In the genomic region with DNA sequence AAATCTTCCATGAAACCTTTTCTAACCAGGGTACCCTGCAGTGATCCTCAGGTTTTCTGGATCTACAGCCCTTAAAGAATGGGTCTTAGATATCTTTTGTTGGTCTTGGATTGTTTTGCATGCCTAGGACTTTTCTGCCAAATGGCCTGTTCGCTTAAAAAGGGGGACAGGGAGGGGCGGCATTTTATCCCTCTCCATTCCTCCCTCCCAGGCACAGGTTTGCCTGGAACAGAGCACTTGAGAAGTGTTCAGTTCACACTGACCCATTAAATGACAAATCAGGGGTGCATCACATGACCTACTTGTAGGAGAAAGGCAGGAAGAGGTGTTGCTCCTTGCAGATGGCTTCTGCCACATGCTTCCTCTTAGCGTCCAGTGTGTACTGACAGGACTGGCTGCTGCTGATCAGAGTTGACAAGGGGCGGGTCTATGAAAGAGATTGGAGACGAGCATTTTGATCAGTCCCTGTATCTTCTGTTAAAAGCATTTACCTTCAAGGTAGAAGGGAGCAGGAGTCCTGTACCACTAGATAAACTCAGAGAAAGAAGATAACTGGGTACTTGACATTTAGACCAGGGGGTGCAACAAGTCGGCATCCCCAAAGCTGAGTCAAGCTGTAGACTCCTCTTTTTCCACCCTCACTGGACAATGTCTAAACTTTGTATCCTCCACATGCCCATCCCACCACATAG, we compare ENCODE assay signal across 1 cellular context.
TF ChIP-seq lines count a peak whose summit lies in the region.

No MANE protein-coding gene starts in this region.

TF ChIP-seq in HepG2, 621 proteins besides CTCF, POLR2A, EP300 and RAD21 (continued from another document and continues in another):
- TF ChIP-seq ZFY (CRISPR knock-in tag; IDR thresholded peaks at IDR 0.05), result no peak; the same call in 1 of the 2 replicates
- no peak for TF ChIP-seq ZFP36L1 (CRISPR knock-in tag; IDR thresholded peaks at IDR 0.05)
- TF ChIP-seq SATB2 (CRISPR knock-in tag; IDR thresholded peaks at IDR 0.05), result no peak
- TF ChIP-seq, protein P1, sequence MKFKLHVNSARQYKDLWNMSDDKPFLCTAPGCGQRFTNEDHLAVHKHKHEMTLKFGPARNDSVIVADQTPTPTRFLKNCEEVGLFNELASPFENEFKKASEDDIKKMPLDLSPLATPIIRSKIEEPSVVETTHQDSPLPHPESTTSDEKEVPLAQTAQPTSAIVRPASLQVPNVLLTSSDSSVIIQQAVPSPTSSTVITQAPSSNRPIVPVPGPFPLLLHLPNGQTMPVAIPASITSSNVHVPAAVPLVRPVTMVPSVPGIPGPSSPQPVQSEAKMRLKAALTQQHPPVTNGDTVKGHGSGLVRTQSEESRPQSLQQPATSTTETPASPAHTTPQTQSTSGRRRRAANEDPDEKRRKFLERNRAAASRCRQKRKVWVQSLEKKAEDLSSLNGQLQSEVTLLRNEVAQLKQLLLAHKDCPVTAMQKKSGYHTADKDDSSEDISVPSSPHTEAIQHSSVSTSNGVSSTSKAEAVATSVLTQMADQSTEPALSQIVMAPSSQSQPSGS (CRISPR knock-in tag; IDR thresholded peaks at IDR 0.05), result no peak
- peak; percentile 30 for TF ChIP-seq PHF5A (CRISPR knock-in tag; IDR thresholded peaks at IDR 0.05; ENCODE audit: low read depth, unreplicated experiment)
- no peak for TF ChIP-seq BRCA1 (CRISPR knock-in tag; IDR thresholded peaks at IDR 0.05)
- no peak for TF ChIP-seq THAP11 (CRISPR knock-in tag; IDR thresholded peaks at IDR 0.05)
- TF ChIP-seq HDAC2 (CRISPR knock-in tag; IDR thresholded peaks at IDR 0.05), result no peak
- TF ChIP-seq, protein P2, sequence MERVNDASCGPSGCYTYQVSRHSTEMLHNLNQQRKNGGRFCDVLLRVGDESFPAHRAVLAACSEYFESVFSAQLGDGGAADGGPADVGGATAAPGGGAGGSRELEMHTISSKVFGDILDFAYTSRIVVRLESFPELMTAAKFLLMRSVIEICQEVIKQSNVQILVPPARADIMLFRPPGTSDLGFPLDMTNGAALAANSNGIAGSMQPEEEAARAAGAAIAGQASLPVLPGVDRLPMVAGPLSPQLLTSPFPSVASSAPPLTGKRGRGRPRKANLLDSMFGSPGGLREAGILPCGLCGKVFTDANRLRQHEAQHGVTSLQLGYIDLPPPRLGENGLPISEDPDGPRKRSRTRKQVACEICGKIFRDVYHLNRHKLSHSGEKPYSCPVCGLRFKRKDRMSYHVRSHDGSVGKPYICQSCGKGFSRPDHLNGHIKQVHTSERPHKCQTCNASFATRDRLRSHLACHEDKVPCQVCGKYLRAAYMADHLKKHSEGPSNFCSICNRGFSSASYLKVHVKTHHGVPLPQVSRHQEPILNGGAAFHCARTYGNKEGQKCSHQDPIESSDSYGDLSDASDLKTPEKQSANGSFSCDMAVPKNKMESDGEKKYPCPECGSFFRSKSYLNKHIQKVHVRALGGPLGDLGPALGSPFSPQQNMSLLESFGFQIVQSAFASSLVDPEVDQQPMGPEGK (CRISPR knock-in tag; IDR thresholded peaks at IDR 0.05), result no peak
- TF ChIP-seq ZNF430 (CRISPR knock-in tag; IDR thresholded peaks at IDR 0.05), result 0 out of 2 replicates have a peak, but pooled peaks have one; percentile 40
- TF ChIP-seq IKZF4 (CRISPR knock-in tag; IDR thresholded peaks at IDR 0.05; ENCODE audit: borderline replicate concordance, low read depth, not compliant biosample characterization), result no peak
- TF ChIP-seq RAD51 (IDR thresholded peaks at IDR 0.05; ENCODE audit: borderline replicate concordance), result no peak
- TF ChIP-seq, protein P3, sequence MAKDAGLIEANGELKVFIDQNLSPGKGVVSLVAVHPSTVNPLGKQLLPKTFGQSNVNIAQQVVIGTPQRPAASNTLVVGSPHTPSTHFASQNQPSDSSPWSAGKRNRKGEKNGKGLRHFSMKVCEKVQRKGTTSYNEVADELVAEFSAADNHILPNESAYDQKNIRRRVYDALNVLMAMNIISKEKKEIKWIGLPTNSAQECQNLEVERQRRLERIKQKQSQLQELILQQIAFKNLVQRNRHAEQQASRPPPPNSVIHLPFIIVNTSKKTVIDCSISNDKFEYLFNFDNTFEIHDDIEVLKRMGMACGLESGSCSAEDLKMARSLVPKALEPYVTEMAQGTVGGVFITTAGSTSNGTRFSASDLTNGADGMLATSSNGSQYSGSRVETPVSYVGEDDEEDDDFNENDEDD (CRISPR knock-in tag; IDR thresholded peaks at IDR 0.05; ENCODE audit: borderline replicate concordance), result no peak
- TF ChIP-seq, protein P4, sequence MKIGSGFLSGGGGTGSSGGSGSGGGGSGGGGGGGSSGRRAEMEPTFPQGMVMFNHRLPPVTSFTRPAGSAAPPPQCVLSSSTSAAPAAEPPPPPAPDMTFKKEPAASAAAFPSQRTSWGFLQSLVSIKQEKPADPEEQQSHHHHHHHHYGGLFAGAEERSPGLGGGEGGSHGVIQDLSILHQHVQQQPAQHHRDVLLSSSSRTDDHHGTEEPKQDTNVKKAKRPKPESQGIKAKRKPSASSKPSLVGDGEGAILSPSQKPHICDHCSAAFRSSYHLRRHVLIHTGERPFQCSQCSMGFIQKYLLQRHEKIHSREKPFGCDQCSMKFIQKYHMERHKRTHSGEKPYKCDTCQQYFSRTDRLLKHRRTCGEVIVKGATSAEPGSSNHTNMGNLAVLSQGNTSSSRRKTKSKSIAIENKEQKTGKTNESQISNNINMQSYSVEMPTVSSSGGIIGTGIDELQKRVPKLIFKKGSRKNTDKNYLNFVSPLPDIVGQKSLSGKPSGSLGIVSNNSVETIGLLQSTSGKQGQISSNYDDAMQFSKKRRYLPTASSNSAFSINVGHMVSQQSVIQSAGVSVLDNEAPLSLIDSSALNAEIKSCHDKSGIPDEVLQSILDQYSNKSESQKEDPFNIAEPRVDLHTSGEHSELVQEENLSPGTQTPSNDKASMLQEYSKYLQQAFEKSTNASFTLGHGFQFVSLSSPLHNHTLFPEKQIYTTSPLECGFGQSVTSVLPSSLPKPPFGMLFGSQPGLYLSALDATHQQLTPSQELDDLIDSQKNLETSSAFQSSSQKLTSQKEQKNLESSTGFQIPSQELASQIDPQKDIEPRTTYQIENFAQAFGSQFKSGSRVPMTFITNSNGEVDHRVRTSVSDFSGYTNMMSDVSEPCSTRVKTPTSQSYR (CRISPR knock-in tag; IDR thresholded peaks at IDR 0.05; ENCODE audit: borderline replicate concordance), result no peak
- TF ChIP-seq, protein P5, sequence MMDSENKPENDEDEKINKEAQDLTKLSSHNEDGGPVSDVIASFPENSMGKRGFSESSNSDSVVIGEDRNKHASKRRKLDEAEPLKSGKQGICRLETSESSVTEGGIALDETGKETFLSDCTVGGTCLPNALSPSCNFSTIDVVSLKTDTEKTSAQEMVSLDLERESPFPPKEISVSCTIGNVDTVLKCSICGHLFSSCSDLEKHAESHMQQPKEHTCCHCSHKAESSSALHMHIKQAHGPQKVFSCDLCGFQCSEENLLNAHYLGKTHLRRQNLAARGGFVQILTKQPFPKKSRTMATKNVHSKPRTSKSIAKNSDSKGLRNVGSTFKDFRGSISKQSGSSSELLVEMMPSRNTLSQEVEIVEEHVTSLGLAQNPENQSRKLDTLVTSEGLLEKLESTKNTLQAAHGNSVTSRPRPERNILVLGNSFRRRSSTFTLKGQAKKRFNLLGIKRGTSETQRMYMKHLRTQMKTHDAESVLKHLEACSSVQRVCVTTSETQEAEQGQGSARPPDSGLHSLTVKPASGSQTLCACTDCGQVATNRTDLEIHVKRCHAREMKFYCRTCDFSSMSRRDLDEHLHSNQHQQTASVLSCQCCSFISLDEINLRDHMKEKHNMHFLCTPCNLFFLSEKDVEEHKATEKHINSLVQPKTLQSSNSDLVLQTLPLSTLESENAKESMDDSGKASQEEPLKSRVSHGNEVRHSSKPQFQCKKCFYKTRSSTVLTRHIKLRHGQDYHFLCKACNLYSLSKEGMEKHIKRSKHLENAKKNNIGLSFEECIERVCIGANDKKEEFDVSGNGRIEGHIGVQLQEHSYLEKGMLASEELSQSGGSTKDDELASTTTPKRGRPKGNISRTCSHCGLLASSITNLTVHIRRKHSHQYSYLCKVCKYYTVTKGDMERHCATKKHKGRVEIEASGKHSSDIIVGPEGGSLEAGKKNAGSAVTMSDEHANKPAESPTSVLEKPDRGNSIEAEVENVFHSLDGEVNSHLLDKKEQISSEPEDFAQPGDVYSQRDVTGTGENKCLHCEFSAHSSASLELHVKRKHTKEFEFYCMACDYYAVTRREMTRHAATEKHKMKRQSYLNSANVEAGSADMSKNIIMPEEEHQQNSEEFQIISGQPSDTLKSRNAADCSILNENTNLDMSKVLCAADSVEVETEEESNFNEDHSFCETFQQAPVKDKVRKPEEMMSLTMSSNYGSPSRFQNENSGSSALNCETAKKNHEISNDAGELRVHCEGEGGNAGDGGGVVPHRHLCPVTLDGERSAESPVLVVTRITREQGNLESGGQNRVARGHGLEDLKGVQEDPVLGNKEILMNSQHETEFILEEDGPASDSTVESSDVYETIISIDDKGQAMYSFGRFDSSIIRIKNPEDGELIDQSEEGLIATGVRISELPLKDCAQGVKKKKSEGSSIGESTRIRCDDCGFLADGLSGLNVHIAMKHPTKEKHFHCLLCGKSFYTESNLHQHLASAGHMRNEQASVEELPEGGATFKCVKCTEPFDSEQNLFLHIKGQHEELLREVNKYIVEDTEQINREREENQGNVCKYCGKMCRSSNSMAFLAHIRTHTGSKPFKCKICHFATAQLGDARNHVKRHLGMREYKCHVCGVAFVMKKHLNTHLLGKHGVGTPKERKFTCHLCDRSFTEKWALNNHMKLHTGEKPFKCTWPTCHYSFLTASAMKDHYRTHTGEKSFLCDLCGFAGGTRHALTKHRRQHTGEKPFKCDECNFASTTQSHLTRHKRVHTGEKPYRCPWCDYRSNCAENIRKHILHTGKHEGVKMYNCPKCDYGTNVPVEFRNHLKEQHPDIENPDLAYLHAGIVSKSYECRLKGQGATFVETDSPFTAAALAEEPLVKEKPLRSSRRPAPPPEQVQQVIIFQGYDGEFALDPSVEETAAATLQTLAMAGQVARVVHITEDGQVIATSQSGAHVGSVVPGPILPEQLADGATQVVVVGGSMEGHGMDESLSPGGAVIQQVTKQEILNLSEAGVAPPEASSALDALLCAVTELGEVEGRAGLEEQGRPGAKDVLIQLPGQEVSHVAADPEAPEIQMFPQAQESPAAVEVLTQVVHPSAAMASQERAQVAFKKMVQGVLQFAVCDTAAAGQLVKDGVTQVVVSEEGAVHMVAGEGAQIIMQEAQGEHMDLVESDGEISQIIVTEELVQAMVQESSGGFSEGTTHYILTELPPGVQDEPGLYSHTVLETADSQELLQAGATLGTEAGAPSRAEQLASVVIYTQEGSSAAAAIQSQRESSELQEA (CRISPR knock-in tag; IDR thresholded peaks at IDR 0.05; ENCODE audit: not compliant biosample characterization), result no peak
- TF ChIP-seq POLR2G (IDR thresholded peaks at IDR 0.05; ENCODE audit: low read depth, low read length), result peak; percentile 73; the same call in 1 of the 2 replicates
- TF ChIP-seq EHMT2 (IDR thresholded peaks at IDR 0.05; ENCODE audit: borderline replicate concordance, low read depth, low read length), result no peak
- TF ChIP-seq SIN3B (IDR thresholded peaks at IDR 0.05; ENCODE audit: low read length), result no peak
- no peak for TF ChIP-seq ZSCAN12 (CRISPR knock-in tag; IDR thresholded peaks at IDR 0.05)
- TF ChIP-seq, protein P6, sequence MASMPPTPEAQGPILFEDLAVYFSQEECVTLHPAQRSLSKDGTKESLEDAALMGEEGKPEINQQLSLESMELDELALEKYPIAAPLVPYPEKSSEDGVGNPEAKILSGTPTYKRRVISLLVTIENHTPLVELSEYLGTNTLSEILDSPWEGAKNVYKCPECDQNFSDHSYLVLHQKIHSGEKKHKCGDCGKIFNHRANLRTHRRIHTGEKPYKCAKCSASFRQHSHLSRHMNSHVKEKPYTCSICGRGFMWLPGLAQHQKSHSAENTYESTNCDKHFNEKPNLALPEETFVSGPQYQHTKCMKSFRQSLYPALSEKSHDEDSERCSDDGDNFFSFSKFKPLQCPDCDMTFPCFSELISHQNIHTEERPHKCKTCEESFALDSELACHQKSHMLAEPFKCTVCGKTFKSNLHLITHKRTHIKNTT (CRISPR knock-in tag; IDR thresholded peaks at IDR 0.05), result no peak
- no peak for TF ChIP-seq ZKSCAN5 (CRISPR knock-in tag; IDR thresholded peaks at IDR 0.05)
- peak; percentile 37 for TF ChIP-seq U2AF1 (optimal IDR thresholded peaks at IDR 0.05; ENCODE audit: low read depth, low read length)
- TF ChIP-seq, protein P7, sequence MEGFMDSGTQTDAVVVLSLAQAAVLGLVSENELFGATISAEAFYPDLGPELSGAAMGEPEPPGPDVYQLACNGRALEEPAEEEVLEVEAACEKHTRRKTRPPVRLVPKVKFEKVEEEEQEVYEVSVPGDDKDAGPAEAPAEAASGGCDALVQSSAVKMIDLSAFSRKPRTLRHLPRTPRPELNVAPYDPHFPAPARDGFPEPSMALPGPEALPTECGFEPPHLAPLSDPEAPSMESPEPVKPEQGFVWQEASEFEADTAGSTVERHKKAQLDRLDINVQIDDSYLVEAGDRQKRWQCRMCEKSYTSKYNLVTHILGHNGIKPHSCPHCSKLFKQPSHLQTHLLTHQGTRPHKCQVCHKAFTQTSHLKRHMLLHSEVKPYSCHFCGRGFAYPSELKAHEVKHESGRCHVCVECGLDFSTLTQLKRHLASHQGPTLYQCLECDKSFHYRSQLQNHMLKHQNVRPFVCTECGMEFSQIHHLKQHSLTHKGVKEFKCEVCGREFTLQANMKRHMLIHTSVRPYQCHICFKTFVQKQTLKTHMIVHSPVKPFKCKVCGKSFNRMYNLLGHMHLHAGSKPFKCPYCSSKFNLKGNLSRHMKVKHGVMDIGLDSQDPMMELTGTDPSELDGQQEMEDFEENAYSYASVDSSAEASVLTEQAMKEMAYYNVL (CRISPR knock-in tag; IDR thresholded peaks at IDR 0.05; ENCODE audit: borderline replicate concordance), result no peak
- TF ChIP-seq, protein P8, sequence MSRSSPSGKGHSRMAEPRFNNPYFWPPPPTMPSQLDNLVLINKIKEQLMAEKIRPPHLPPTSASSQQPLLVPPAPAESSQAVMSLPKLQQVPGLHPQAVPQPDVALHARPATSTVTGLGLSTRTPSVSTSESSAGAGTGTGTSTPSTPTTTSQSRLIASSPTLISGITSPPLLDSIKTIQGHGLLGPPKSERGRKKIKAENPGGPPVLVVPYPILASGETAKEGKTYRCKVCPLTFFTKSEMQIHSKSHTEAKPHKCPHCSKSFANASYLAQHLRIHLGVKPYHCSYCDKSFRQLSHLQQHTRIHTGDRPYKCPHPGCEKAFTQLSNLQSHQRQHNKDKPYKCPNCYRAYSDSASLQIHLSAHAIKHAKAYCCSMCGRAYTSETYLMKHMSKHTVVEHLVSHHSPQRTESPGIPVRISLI (CRISPR knock-in tag; IDR thresholded peaks at IDR 0.05; ENCODE audit: borderline replicate concordance), result no peak
- TF ChIP-seq MED13 (CRISPR knock-in tag; IDR thresholded peaks at IDR 0.05), result no peak
- no peak; the same call in 1 of the 2 replicates for TF ChIP-seq TARDBP (CRISPR knock-in tag; IDR thresholded peaks at IDR 0.05)
- TF ChIP-seq POLR2AphosphoS5 (IDR thresholded peaks at IDR 0.05; ENCODE audit: low read depth, low read length), result peak; percentile 33
- TF ChIP-seq MAF1 (CRISPR knock-in tag; IDR thresholded peaks at IDR 0.05; ENCODE audit: borderline replicate concordance), result no peak
- no peak for TF ChIP-seq ZNF558 (CRISPR knock-in tag; IDR thresholded peaks at IDR 0.05; ENCODE audit: borderline replicate concordance)
- TF ChIP-seq ZNF572 (CRISPR knock-in tag; IDR thresholded peaks at IDR 0.05), result no peak
- TF ChIP-seq NR2F1 (CRISPR knock-in tag; IDR thresholded peaks at IDR 0.05), result 0 out of 4 replicates have a peak, but pooled peaks of 1 of the 2 experiments have one; percentile 13
- TF ChIP-seq, protein P9, sequence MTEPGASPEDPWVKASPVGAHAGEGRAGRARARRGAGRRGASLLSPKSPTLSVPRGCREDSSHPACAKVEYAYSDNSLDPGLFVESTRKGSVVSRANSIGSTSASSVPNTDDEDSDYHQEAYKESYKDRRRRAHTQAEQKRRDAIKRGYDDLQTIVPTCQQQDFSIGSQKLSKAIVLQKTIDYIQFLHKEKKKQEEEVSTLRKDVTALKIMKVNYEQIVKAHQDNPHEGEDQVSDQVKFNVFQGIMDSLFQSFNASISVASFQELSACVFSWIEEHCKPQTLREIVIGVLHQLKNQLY (CRISPR knock-in tag; IDR thresholded peaks at IDR 0.05), result no peak
- TF ChIP-seq PAX8 (CRISPR knock-in tag; IDR thresholded peaks at IDR 0.05; ENCODE audit: borderline replicate concordance), result no peak
- no peak for TF ChIP-seq ARID2 (CRISPR knock-in tag; IDR thresholded peaks at IDR 0.05; ENCODE audit: borderline replicate concordance)
- no peak; the same call in 1 of the 2 replicates for TF ChIP-seq RFXAP (CRISPR knock-in tag; IDR thresholded peaks at IDR 0.05; ENCODE audit: borderline replicate concordance)
